In the genomic region with DNA sequence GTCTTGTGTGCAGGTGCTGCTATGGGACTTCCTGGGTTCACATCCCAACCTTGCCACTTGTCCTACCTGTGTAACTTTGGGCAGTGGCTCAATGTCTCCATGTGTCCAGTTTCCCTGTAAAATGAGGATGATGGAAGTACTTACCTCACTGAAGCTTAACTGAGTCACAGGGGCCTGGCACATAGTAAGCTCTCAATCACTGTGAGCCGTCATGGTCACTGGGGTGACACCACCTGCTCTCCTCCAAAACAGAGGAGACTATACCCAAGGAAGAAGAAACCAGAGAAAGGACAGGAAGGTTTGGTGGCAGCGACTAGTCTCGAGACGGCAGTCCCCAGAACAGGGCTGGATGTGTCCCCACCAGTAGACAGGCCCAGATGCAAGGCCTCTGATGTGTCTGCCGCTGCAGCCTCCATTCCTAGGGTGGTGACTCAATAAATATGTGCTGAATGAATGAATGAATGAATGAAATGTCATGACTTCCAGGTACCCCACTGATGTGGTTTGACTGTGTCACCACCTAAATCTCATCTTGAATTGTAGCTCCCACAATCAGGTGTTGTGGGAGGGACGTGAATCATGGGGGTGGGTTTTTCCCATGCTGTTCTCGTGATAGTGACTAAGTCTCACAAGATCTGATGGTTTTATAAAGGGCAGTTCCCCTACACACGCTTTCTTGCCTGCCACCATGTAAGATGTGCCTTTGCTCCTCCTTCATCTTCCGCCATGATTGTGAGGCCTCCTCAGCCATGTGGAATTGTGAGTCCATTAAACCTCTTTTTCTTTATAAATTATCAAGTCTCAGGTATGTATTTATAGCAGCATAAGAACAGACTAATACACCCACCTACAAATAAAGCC, we compare ENCODE assay signal across 14 cellular contexts. TPM values are rescaled to one million over a fixed set of nuclear protein-coding genes. Genes with fewer than 3 reads are reported as not detected.
DNase-seq lines count a peak whose midpoint lies in the region; ATAC-seq and TF ChIP-seq lines count a peak whose summit lies in the region.
"Had no signal": no experiment of that assay in that cellular context is flagged by ENCODE, and none has a peak within 500 bp of the region (broad histone marks: within the 10 kb centered on the region; RNA-seq: fewer than 3 reads in every experiment).

No MANE protein-coding gene starts in this region.

- TF ChIP-seq CTCF in mammary epithelial cell (conservative IDR thresholded peaks at IDR 0.05 in 1 of 2, IDR thresholded peaks at IDR 0.05 in 1 of 2; ENCODE audit: extremely low read depth in 1 of 2, insufficient read depth in 1 of 2, low read depth in 1 of 2, low read length in 2 of 2) (no peak), MCF 10A (IDR thresholded peaks at IDR 0.05; ENCODE audit: unreplicated experiment) (no peak), upper lobe of right lung (IDR thresholded peaks at IDR 0.05) (no peak)

- no peak overlapping the region for H3K4me3 Mint-ChIP-seq in MCF 10A (ENCODE audit: unreplicated experiment)
- no peak overlapping the region for H3K4me3 Mint-ChIP-seq in activated naive CD8-positive, alpha-beta T cell treated with anti-CD3 and anti-CD28 coated beads for 36 hours
- H3K4me3 Mint-ChIP-seq: T-helper 1 cell treated with Interleukin-12 subunit alpha and Interleukin-12 subunit beta and Interleukin-4 antibody, amounts not matched to agents 30 μg/mL and 1 μg/mL, for 36 hours had no signal

- H3K4me3 ChIP-seq in mammary epithelial cell (replicated peaks in 1 of 3; ENCODE audit: insufficient read depth in 1 of 3, low read depth in 2 of 3, low read length in 3 of 3) (no peak overlapping the region), upper lobe of right lung (no peak overlapping the region), H7 (ENCODE audit: insufficient read depth, low read depth, low read length) (no peak overlapping the region)
- H3K4me3 ChIP-seq: adrenal gland had no signal

- no peaks in the 10 kb centered on the region for H3K9me3 Mint-ChIP-seq in MCF 10A (ENCODE audit: unreplicated experiment)
- H3K9me3 Mint-ChIP-seq in activated naive CD8-positive, alpha-beta T cell treated with anti-CD3 and anti-CD28 coated beads for 36 hours, result peaks cover 6% of the 10 kb centered on the region

- dilution Hi-C loops in mammary epithelial cell (cut with HindIII; ENCODE audit: low sequenced_read_pairs), result no loop called here

- H3K27ac ChIP-seq in mammary epithelial cell (ENCODE audit: insufficient read depth, low read depth, low read length), result no peak overlapping the region
- H3K27ac ChIP-seq in upper lobe of right lung, result no peak overlapping the region
- H3K27ac ChIP-seq: adrenal gland had no signal

- H3K36me3 ChIP-seq in mammary epithelial cell (ENCODE audit: insufficient read depth, low read length) (no peaks in the 10 kb centered on the region), upper lobe of right lung (no peaks in the 10 kb centered on the region), H7 (replicated peaks; ENCODE audit: control insufficient read depth, insufficient read depth, low read length) (no peaks in the 10 kb centered on the region)
- H3K36me3 ChIP-seq: adrenal gland had no signal

- H3K4me1 ChIP-seq in mammary epithelial cell (ENCODE audit: insufficient read depth, low read length) (no peaks in the 10 kb centered on the region), upper lobe of right lung (no peaks in the 10 kb centered on the region)
- H3K4me1 ChIP-seq: adrenal gland had no signal

- DNase-seq in mammary epithelial cell (peak; percentile 18), MCF 10A (ENCODE audit: unreplicated experiment) (no peak), upper lobe of right lung (peak; percentile 41), OCI-M1 (lab: John Stamatoyannopoulos, UW) (no peak), anterior cingulate cortex (lab: John Stamatoyannopoulos, UW) (no peak), H7 (no peak)
- DNase-seq in activated naive CD8-positive, alpha-beta T cell treated with anti-CD3 and anti-CD28 coated beads for 36 hours, result peak; percentile 24
- peak in 2 of 3 donors; percentile 16 to 27 for DNase-seq in stimulated activated CD4-positive, alpha-beta T cell treated with anti-CD3 and anti-CD28 coated beads, Interleukin-12 subunit alpha, Interleukin-12 subunit beta, amount 100 ng/mL, for 48 hours (ENCODE audit: low read depth in 2 of 3, low spot score in 1 of 3)
- DNase-seq: GDM1, glutamatergic neuron, NCI-H2171, small intestine had no signal

- H3K9ac ChIP-seq in mammary epithelial cell (ENCODE audit: insufficient read depth, low read length), result no peak overlapping the region

- intact Hi-C loops in mammary epithelial cell (cut with micrococcal nuclease) (no loop called here), MCF 10A (cut with micrococcal nuclease) (no loop called here), upper lobe of right lung (cut with DNase I) (no loop called here)

- no peaks in the 10 kb centered on the region for H3K4me1 Mint-ChIP-seq in MCF 10A (ENCODE audit: insufficient read depth, unreplicated experiment)
- no peaks in the 10 kb centered on the region for H3K4me1 Mint-ChIP-seq in activated naive CD8-positive, alpha-beta T cell treated with anti-CD3 and anti-CD28 coated beads for 36 hours

- H3K79me2 ChIP-seq in mammary epithelial cell (ENCODE audit: insufficient read depth, low read length), result no peaks in the 10 kb centered on the region

- POLR2A ChIA-PET in MCF 10A (lab: Yijun Ruan, JAX), result no interaction called here

- H2AFZ ChIP-seq in mammary epithelial cell (ENCODE audit: low read depth, low read length), result no peak overlapping the region

- no peaks in the 10 kb centered on the region for H4K20me1 ChIP-seq in mammary epithelial cell (ENCODE audit: insufficient read depth, low read length)

- in situ Hi-C loops in mammary epithelial cell (cut with MboI; ENCODE audit: low sequenced_read_pairs in 2 of 2), result no loop called here

- no peaks in the 10 kb centered on the region for H3K9me3 ChIP-seq in mammary epithelial cell (replicated peaks; ENCODE audit: insufficient read depth, low read length)
- no peaks in the 10 kb centered on the region for H3K9me3 ChIP-seq in upper lobe of right lung
- H3K9me3 ChIP-seq: adrenal gland had no signal

- H3K4me2 ChIP-seq in mammary epithelial cell (ENCODE audit: insufficient read depth, low read depth, low read length), result no peak overlapping the region

- no peaks in the 10 kb centered on the region for H3K36me3 Mint-ChIP-seq in MCF 10A (ENCODE audit: insufficient read depth, unreplicated experiment)
- peaks cover 12% of the 10 kb centered on the region for H3K36me3 Mint-ChIP-seq in activated naive CD8-positive, alpha-beta T cell treated with anti-CD3 and anti-CD28 coated beads for 36 hours

- ATAC-seq in upper lobe of right lung, result no peak

- no TSS peak for BruUV-seq in mammary epithelial cell (replicated peaks; lab: Mats Ljungman, UMichigan)
- no TSS peak for BruUV-seq in MCF 10A (replicated peaks; lab: Mats Ljungman, UMichigan)

- CTCF ChIA-PET in mammary epithelial cell (lab: Charles Lee; ENCODE audit: low non-redundant PET) (no interaction called here), MCF 10A (lab: Yijun Ruan, JAX) (no interaction called here)

- peaks cover 20% of the 10 kb centered on the region for H3K27me3 Mint-ChIP-seq in MCF 10A (ENCODE audit: insufficient read depth, unreplicated experiment)
- no peaks in the 10 kb centered on the region for H3K27me3 Mint-ChIP-seq in activated naive CD8-positive, alpha-beta T cell treated with anti-CD3 and anti-CD28 coated beads for 36 hours

- 86% methylated on average over 9 of the region's 9 CpGs for WGBS in mammary epithelial cell (ENCODE audit: low coverage, missing lambda C conversion rate)

- no peaks in the 10 kb centered on the region for H3K27me3 ChIP-seq in mammary epithelial cell (ENCODE audit: insufficient read depth, low read length)
- no peaks in the 10 kb centered on the region for H3K27me3 ChIP-seq in upper lobe of right lung
- H3K27me3 ChIP-seq in H7 (ENCODE audit: control insufficient read depth, insufficient read depth, low read length), result no peaks in the 10 kb centered on the region; the same call in none of the 2 replicates

- no peak overlapping the region for H3K27ac Mint-ChIP-seq in MCF 10A (ENCODE audit: low read depth, unreplicated experiment)
- H3K27ac Mint-ChIP-seq in activated naive CD8-positive, alpha-beta T cell treated with anti-CD3 and anti-CD28 coated beads for 36 hours, result peak overlapping the region; percentile 32
- H3K27ac Mint-ChIP-seq: T-helper 1 cell treated with Interleukin-12 subunit alpha and Interleukin-12 subunit beta and Interleukin-4 antibody, amounts not matched to agents 30 μg/mL and 1 μg/mL, for 36 hours had no signal

RNA-seq across cellular contexts. Expression of gene LRP8, which starts 13.0 kb away (rescaled TPM):
- total RNA-seq in mammary epithelial cell (10 to 100 TPM; 18.5 to 50.1 TPM), MCF 10A (2022) (21.5 and 21.8 TPM in 2 replicates), upper lobe of right lung (11.6 TPM)
- 68.6 TPM for polyA plus RNA-seq in mammary epithelial cell
- polyA minus RNA-seq in mammary epithelial cell, result 212 TPM
- 10 to 100 TPM; 42.3 to 47.7 TPM for total RNA-seq in activated naive CD8-positive, alpha-beta T cell treated with anti-CD3 and anti-CD28 coated beads for 36 hours
- 144 and 157 TPM in 2 replicates for total RNA-seq in H7 (2014; rRNA removed; shearing (Covaris generic))

Comparison
In these comparisons a context has a peak if more than half of its experiments do, and no peak if none do; other contexts are left out.
1. DNase-seq: peak in mammary epithelial cell (single experiment), activated naive CD8-positive, alpha-beta T cell treated with anti-CD3 and anti-CD28 coated beads for 36 hours (single experiment), stimulated activated CD4-positive, alpha-beta T cell treated with anti-CD3 and anti-CD28 coated beads, Interleukin-12 subunit alpha, Interleukin-12 subunit beta, amount 100 ng/mL, for 48 hours (2 of 3) and upper lobe of right lung (single experiment); none in MCF 10A (single experiment), OCI-M1 (single experiment), anterior cingulate cortex (0 of 58) and H7 (single experiment).